Comparison of ENCODE assay signal across 8 cellular contexts in the genomic region with DNA sequence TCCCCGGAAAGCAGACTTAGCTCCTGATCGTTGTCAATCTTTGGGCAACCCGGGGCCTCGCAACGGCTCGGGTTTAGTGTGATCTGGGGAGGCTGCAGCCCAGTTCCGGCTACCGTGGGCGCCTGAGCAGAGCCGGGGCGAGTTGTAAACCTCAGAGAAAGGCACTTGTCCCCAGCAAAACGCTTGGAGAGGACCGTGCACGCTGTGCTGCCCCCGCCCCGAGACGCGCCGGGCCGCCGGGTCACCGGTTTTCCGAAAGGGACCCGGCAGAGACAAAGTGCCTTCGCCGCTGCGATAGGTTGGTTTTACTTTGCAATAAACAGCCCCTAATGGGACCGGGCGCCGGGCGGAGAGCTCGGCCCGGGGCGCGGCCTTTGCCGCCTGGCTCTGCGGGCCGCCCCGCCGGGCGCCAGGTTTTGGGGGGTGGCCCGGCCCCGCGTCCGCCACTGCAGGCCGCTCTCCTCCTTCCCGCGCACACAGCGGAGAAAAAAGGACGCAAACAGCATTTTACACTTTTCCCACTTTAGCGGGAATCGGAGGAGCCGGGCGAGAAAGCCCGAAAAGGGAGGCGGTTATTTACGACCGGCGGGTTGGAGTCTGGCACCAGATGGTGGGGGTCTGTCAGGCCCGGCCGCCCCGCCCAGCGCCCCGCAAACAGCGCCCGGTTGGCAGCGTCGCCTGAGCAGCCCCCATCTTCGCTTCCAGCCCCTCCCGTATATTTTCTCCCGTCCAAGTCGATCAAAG.
DNase-seq lines count a peak whose midpoint lies in the region; ATAC-seq and TF ChIP-seq lines count a peak whose summit lies in the region.

No MANE protein-coding gene starts in this region.

- peaks cover 25% of the 10 kb centered on the region for H3K4me1 Mint-ChIP-seq in T-helper 2 cell treated with Interferon-gamma antibody and Interleukin-4, amounts not matched to agents 5 μg/mL and 100 μg/mL, for 36 hours (ENCODE audit: low read depth)
- H3K4me1 Mint-ChIP-seq in nephron progenitor cell: peaks cover 45% of the 10 kb centered on the region

- TF ChIP-seq CTCF in dorsolateral prefrontal cortex (IDR thresholded peaks at IDR 0.05 in 54 of 56, conservative IDR thresholded peaks at IDR 0.05 in 2 of 56; ENCODE audit: low read depth in 1 of 56, partially characterized antibody in 56 of 56) (no peak), nephron progenitor cell (IDR thresholded peaks at IDR 0.05) (no peak), BE2C (IDR thresholded peaks at IDR 0.05; ENCODE audit: low read depth, low read length) (no peak)

- H3K27ac ChIP-seq in dorsolateral prefrontal cortex: no peak overlapping the region

- peak overlapping the region; percentile 76 for H3K27ac Mint-ChIP-seq in T-helper 2 cell treated with Interferon-gamma antibody and Interleukin-4, amounts not matched to agents 5 μg/mL and 100 μg/mL, for 36 hours
- peak overlapping the region; percentile 87 for H3K27ac Mint-ChIP-seq in nephron progenitor cell

- no peaks in the 10 kb centered on the region for H3K9me3 Mint-ChIP-seq in T-helper 2 cell treated with Interferon-gamma antibody and Interleukin-4, amounts not matched to agents 5 μg/mL and 100 μg/mL, for 36 hours
- no peaks in the 10 kb centered on the region for H3K9me3 Mint-ChIP-seq in nephron progenitor cell

- H3K27me3 Mint-ChIP-seq in T-helper 2 cell treated with Interferon-gamma antibody and Interleukin-4, amounts not matched to agents 5 μg/mL and 100 μg/mL, for 36 hours (ENCODE audit: low read depth): peaks cover 74% of the 10 kb centered on the region
- H3K27me3 Mint-ChIP-seq in nephron progenitor cell (ENCODE audit: low read depth, poor library complexity): no peaks in the 10 kb centered on the region

- no peaks in the 10 kb centered on the region for H3K4me1 ChIP-seq in BE2C

- H3K4me3 ChIP-seq in dorsolateral prefrontal cortex (peak overlapping the region in 48 of 59 donors; percentile 7 to 59 (median 34)), BE2C (ENCODE audit: low read depth, low read length) (no peak overlapping the region)

- H3K9me3 ChIP-seq in BE2C: no peaks in the 10 kb centered on the region

- peak overlapping the region; percentile 94 for H3K4me3 Mint-ChIP-seq in T-helper 2 cell treated with Interferon-gamma antibody and Interleukin-4, amounts not matched to agents 5 μg/mL and 100 μg/mL, for 36 hours
- H3K4me3 Mint-ChIP-seq in nephron progenitor cell: peak overlapping the region; percentile 88

- no peaks in the 10 kb centered on the region for H3K36me3 ChIP-seq in BE2C

- peak; percentile 67 for ATAC-seq in GM18867 (IDR thresholded peaks at IDR 0.05; ENCODE audit: unreplicated experiment)
- peak; percentile 53 for ATAC-seq in HG02840 (IDR thresholded peaks at IDR 0.05; ENCODE audit: low FRiP score, unreplicated experiment)

- intact Hi-C loops in dorsolateral prefrontal cortex (cut with DNase I): loop anchor here (5.0 kb wide), 1 partner anchor 633 kb away; no protein-coding TSS in a partner anchor

- no peaks in the 10 kb centered on the region for H3K36me3 Mint-ChIP-seq in T-helper 2 cell treated with Interferon-gamma antibody and Interleukin-4, amounts not matched to agents 5 μg/mL and 100 μg/mL, for 36 hours (ENCODE audit: low read depth)
- no peaks in the 10 kb centered on the region for H3K36me3 Mint-ChIP-seq in nephron progenitor cell (ENCODE audit: low read depth)

- H3K27me3 ChIP-seq in dorsolateral prefrontal cortex: peaks cover 13 to 95% (median 75%) of the 10 kb centered on the region in 45 donors
- H3K27me3 ChIP-seq in BE2C: peaks cover 41% of the 10 kb centered on the region

- peak; percentile 40 for DNase-seq in T-helper 2 cell treated with Interferon-gamma antibody and Interleukin-4, amounts not matched to agents 5 μg/mL and 100 μg/mL, for 36 hours (ENCODE audit: low spot score)
- DNase-seq in dorsolateral prefrontal cortex: no peak
- DNase-seq in nephron progenitor cell: peak; percentile 63
- no peak for DNase-seq in NCI-H2227 (lab: John Stamatoyannopoulos, UW; ENCODE audit: unreplicated experiment)
- DNase-seq in NCI-H1092 treated with DMSO at 0.1 percent for 48 hours (lab: John Stamatoyannopoulos, UW): no peak
- DNase-seq in BE2C: no peak

Comparison
In these comparisons a context has a peak if more than half of its experiments do, and no peak if none do; other contexts are left out.
1. DNase-seq: peak in T-helper 2 cell treated with Interferon-gamma antibody and Interleukin-4, amounts not matched to agents 5 μg/mL and 100 μg/mL, for 36 hours (single experiment) and nephron progenitor cell (single experiment); none in dorsolateral prefrontal cortex (0 of 10), NCI-H2227 (single experiment), NCI-H1092 treated with DMSO at 0.1 percent for 48 hours (single experiment) and BE2C (single experiment).